In genomic region chr9:110545705-110546104, GRCh38 we compare ENCODE assay signal across 2 cellular contexts.
TF ChIP-seq lines count a peak whose summit lies in the region.

No MANE protein-coding gene starts in this region.

TF ChIP-seq in GM23338, 12 proteins besides CTCF, POLR2A, EP300 and RAD21:
- no peak for TF ChIP-seq EZH2phosphoT487 (IDR thresholded peaks at IDR 0.05; ENCODE audit: unreplicated experiment)
- TF ChIP-seq ZNF462 (CRISPR knock-in tag; IDR thresholded peaks at IDR 0.05) = no peak
- TF ChIP-seq POLR2AphosphoS5 (IDR thresholded peaks at IDR 0.05; ENCODE audit: low read depth) = no peak
- no peak for TF ChIP-seq ZNF331 (CRISPR knock-in tag; IDR thresholded peaks at IDR 0.05; ENCODE audit: low read depth)
TF ChIP-seq in GM23338: peak in this region for 0.

TF ChIP-seq in GM12878, 131 proteins besides CTCF, POLR2A, EP300 and RAD21:
- TF ChIP-seq BCL3 (IDR thresholded peaks at IDR 0.05; ENCODE audit: borderline replicate concordance, insufficient read depth, low read depth, low read length, poor library complexity, severe bottlenecking) (peak; percentile 55), MTA3 (IDR thresholded peaks at IDR 0.05; ENCODE audit: borderline replicate concordance, low read length) (no peak), NRF1 (conservative IDR thresholded peaks at IDR 0.05; ENCODE audit: low read depth, low read length) (no peak), BACH1 (IDR thresholded peaks at IDR 0.05; ENCODE audit: borderline replicate concordance) (no peak)
